8 cellular contexts compared by ENCODE assay signal in genomic region chr20:62407221-62407992, GRCh38. TPM values are rescaled to one million over a fixed set of nuclear protein-coding genes. Genes with fewer than 3 reads are reported as not detected.
DNase-seq lines count a peak whose midpoint lies in the region; ATAC-seq and TF ChIP-seq lines count a peak whose summit lies in the region.

TSS of gene CABLES2 (minus strand) at chr20:62407285. CDS start at chr20:62407276, 9 bp downstream.

- no TSS peak for BruUV-seq in PC-9 (replicated peaks; lab: Mats Ljungman, UMichigan)

- peak within 1 kb of the TSS; percentile 81 for H2AFZ ChIP-seq in PC-9

- H4K20me1 ChIP-seq in PC-9 (ENCODE audit: insufficient read depth) = peaks cover 11% of the 10 kb centered on the region; the same call in 1 of the 2 replicates

- DNase-seq in DMS53 treated with DMSO at 0.1 percent for 48 hours (lab: John Stamatoyannopoulos, UW; ENCODE audit: unreplicated experiment) (peak; percentile 82), PC-9 (peak; percentile 85 to 96)
- DNase-seq in activated T-cell treated with anti-CD3 and anti-CD28 coated beads, Interleukin-2, amount 50 U/mL, for 1 hour = peak; percentile 89
- DNase-seq in stimulated activated CD8-positive, alpha-beta memory T cell treated with anti-CD3 and anti-CD28 coated beads, Interleukin-4, amount 100 ng/mL, for 48 hours = peak; percentile 92

- no peaks in the 10 kb centered on the region for H3K27me3 ChIP-seq in PC-9 (ENCODE audit: insufficient read depth, low read depth)
- no peaks in the 10 kb centered on the region for H3K27me3 ChIP-seq in esophagus (ENCODE audit: control insufficient read depth in 1 of 2, insufficient read depth in 2 of 2, low read length in 2 of 2)
- no peaks in the 10 kb centered on the region for H3K27me3 ChIP-seq in muscle layer of colon (ENCODE audit: control insufficient read depth in 1 of 2, insufficient read depth in 2 of 2, low read length in 2 of 2)

- H3K27ac ChIP-seq in PC-9 (no peak within 1 kb of the TSS), esophagus (ENCODE audit: low read depth in 2 of 2, low read length in 1 of 2) (peak within 1 kb of the TSS in 1 of 2 donors; percentile 60), muscle layer of colon (ENCODE audit: low read depth, low read length) (peak within 1 kb of the TSS; percentile 6)

- H3K36me3 ChIP-seq in PC-9 (ENCODE audit: low read depth) (no peaks in the 10 kb centered on the region), esophagus (ENCODE audit: control insufficient read depth in 2 of 2, insufficient read depth in 2 of 2, low read length in 1 of 2) (peaks cover 0 to 2% of the 10 kb centered on the region in 2 donors), muscle layer of colon (ENCODE audit: insufficient read depth, low read length) (no peaks in the 10 kb centered on the region)

- peak within 1 kb of the TSS; percentile 74 for H3K9ac ChIP-seq in muscle layer of colon (ENCODE audit: low read length)

- no peak; the same call in 1 of the 2 replicates for TF ChIP-seq RAD21 in Ishikawa (IDR thresholded peaks at IDR 0.05; ENCODE audit: low read depth)

- H3K9me2 ChIP-seq in PC-9 (ENCODE audit: insufficient read depth) = no peaks in the 10 kb centered on the region

- POLR2A ChIA-PET in PC-9 (lab: Charles Lee; ENCODE audit: unreplicated experiment) = no interaction called here

- H3K9me3 ChIP-seq in PC-9 (ENCODE audit: insufficient read depth, low read depth) (no peaks in the 10 kb centered on the region), esophagus (ENCODE audit: control insufficient read depth in 2 of 2, insufficient read depth in 1 of 2, low read depth in 1 of 2, low read length in 1 of 2) (no peaks in the 10 kb centered on the region), muscle layer of colon (ENCODE audit: low read length) (no peaks in the 10 kb centered on the region)

- H3K4me2 ChIP-seq in PC-9 = peak within 1 kb of the TSS; percentile 97

- TF ChIP-seq EP300 in Ishikawa (IDR thresholded peaks at IDR 0.05; ENCODE audit: borderline replicate concordance) = peak; percentile 17; the same call in 1 of the 2 replicates

- H3K4me1 ChIP-seq in PC-9 (replicated peaks; ENCODE audit: insufficient read depth) (peaks cover 18% of the 10 kb centered on the region), esophagus (ENCODE audit: control insufficient read depth in 2 of 2, insufficient read depth in 2 of 2, low read length in 1 of 2) (peaks cover 10 to 31% of the 10 kb centered on the region in 2 donors), muscle layer of colon (ENCODE audit: insufficient read depth, low read length) (peaks cover 30% of the 10 kb centered on the region)

- TF ChIP-seq CTCF in PC-9 (conservative IDR thresholded peaks at IDR 0.05) = peak; percentile 35; the same call in 1 of the 2 replicates

- CTCF ChIA-PET in PC-9 (lab: Charles Lee) = interaction anchor here (0.6 kb wide), 1 partner anchor 209 kb away, joined by 3 read pairs; no protein-coding TSS in a partner anchor

- ATAC-seq in GM21619 (IDR thresholded peaks at IDR 0.05; ENCODE audit: unreplicated experiment) = peak; percentile 84

- intact Hi-C loops in PC-9 (cut with micrococcal nuclease; ENCODE audit: unreplicated experiment) = loop anchor here (5.0 to 10.0 kb wide), 4 partner anchors 215 to 393 kb away; no protein-coding TSS in a partner anchor

- no peaks in the 10 kb centered on the region for H3K79me2 ChIP-seq in PC-9 (ENCODE audit: low read depth)

- H3K4me3 ChIP-seq in PC-9 (peak within 1 kb of the TSS; percentile 72), esophagus (ENCODE audit: low read depth in 1 of 2, low read length in 2 of 2) (peak within 1 kb of the TSS; percentile 50 to 83), muscle layer of colon (ENCODE audit: low read depth in 1 of 2, low read length in 2 of 2) (peak within 1 kb of the TSS; percentile 46 to 77)

- H3F3A ChIP-seq in PC-9 (ENCODE audit: insufficient read depth, low read depth) = peaks cover 24% of the 10 kb centered on the region; the same call in 1 of the 2 replicates

- WGBS in esophagus, 2 donors = 5% methylated on average over 41 to 73 of the region's 73 CpGs

TF ChIP-seq in Ishikawa, 13 proteins besides CTCF, POLR2A, EP300 and RAD21:
- no peak for TF ChIP-seq EGR1 (IDR thresholded peaks at IDR 0.05)
- TF ChIP-seq YY1 (IDR thresholded peaks at IDR 0.05; ENCODE audit: low read depth) = 0 out of 2 replicates have a peak, but pooled peaks have one; percentile 34
- TF ChIP-seq TCF12 (IDR thresholded peaks at IDR 0.05; ENCODE audit: low read depth) = peak; percentile 63
- 0 out of 2 replicates have a peak, but pooled peaks have one; percentile 13 for TF ChIP-seq NFIC (IDR thresholded peaks at IDR 0.05)
- TF ChIP-seq CEBPB (IDR thresholded peaks at IDR 0.05) = no peak
- TF ChIP-seq CREB1 (IDR thresholded peaks at IDR 0.05; ENCODE audit: low read depth) = peak; percentile 12; the same call in 1 of the 2 replicates
- 0 out of 2 replicates have a peak, but pooled peaks have one; percentile 25 for TF ChIP-seq USF1 (IDR thresholded peaks at IDR 0.05)
- no peak for TF ChIP-seq TEAD4 (IDR thresholded peaks at IDR 0.05)
- TF ChIP-seq MAX (IDR thresholded peaks at IDR 0.05) = peak; percentile 81
- TF ChIP-seq TAF1 (IDR thresholded peaks at IDR 0.05; ENCODE audit: low read depth) = peak; percentile 57; the same call in 1 of the 2 replicates

RNA-seq across cellular contexts. Expression of gene CABLES2, which starts in this region (rescaled TPM):
- 11.2 and 14.1 TPM in 2 replicates for total RNA-seq in PC-9 (2021)
- polyA plus RNA-seq in esophagus = 1 to 10 TPM; 1.6 to 2.4 TPM
